In genomic region chr7:80139179-80139578, GRCh38 we compare ENCODE assay signal across 2 cellular contexts.
TF ChIP-seq lines count a peak whose summit lies in the region.

No MANE protein-coding gene starts in this region.

TF ChIP-seq in A549, 52 proteins besides CTCF, POLR2A, EP300 and RAD21:
- peak; percentile 54; the same call in 1 of the 2 replicates for TF ChIP-seq GATA3 (IDR thresholded peaks at IDR 0.05; ENCODE audit: borderline replicate concordance)
- TF ChIP-seq PHF8 (IDR thresholded peaks at IDR 0.05; ENCODE audit: borderline replicate concordance, low read depth), result no peak
- TF ChIP-seq NFE2L2 (conservative IDR thresholded peaks at IDR 0.05; ENCODE audit: low read length), result no peak
- no peak for TF ChIP-seq HEYL (CRISPR knock-in tag; IDR thresholded peaks at IDR 0.05)
- no peak for TF ChIP-seq NR3C1 (IDR thresholded peaks at IDR 0.05)
- no peak for TF ChIP-seq KDM5A (IDR thresholded peaks at IDR 0.05)
- TF ChIP-seq CEBPB (IDR thresholded peaks at IDR 0.05), result 0 out of 4 replicates have a peak, but pooled peaks of 1 of the 2 experiments have one; percentile 14
TF ChIP-seq in A549: peak in this region for 2.

TF ChIP-seq in IMR-90, 13 proteins besides CTCF, POLR2A, EP300 and RAD21:
- no peak for TF ChIP-seq BHLHE40 (IDR thresholded peaks at IDR 0.05; ENCODE audit: low read depth, low read length)
- TF ChIP-seq CHD1 (IDR thresholded peaks at IDR 0.05; ENCODE audit: low read depth, low read length), result no peak
- no peak for TF ChIP-seq CEBPB (IDR thresholded peaks at IDR 0.05; ENCODE audit: low read depth, low read length)
- TF ChIP-seq NFE2L2 (IDR thresholded peaks at IDR 0.05; ENCODE audit: low read depth, low read length), result no peak
